23 cellular contexts compared by ENCODE assay signal in the genomic region with DNA sequence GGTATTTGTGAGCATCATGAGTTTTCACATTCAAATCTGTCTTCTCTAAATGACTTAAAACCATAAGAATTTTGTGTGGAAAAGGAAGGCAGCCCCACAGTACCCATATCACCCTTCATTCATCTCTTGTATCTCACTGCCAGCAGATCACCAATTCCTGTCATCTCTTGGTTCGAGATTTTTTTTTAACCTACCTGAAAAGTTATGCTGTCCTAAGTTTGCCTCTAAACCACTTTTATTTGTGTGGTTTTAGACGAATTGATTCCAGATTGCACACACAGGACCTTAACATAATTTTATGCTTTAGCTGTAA. TPM values are rescaled to one million over a fixed set of nuclear protein-coding genes. Genes with fewer than 3 reads are reported as not detected.
"Had no signal": no experiment of that assay in that cellular context is flagged by ENCODE, and none has a peak within 500 bp of the region (broad histone marks: within the 10 kb centered on the region; RNA-seq: fewer than 3 reads in every experiment).

No MANE protein-coding gene starts in this region.

- H3K36me3 ChIP-seq: SJSA1 had no signal

- H3K27me3 ChIP-seq: SJSA1 had no signal

- DNase-seq: KBM-7, MV-4-11, NCI-H1048, NCI-H1105, NCI-H1417, NCI-H146, NCI-H1694 treated with DMSO at 0.1 percent for 48 hours, NCI-H1930, NCI-H2081, NCI-H2107, NCI-H2227 treated with DMSO at 0.1 percent for 48 hours, NCI-H510A, NCI-H524 treated with DMSO at 0.1 percent for 48 hours, NCI-H69, NCI-H774, Right ventricle myocardium superior, RPMI8226, SIG-M5 had no signal

- H3K27ac ChIP-seq: HL-60, SJSA1, SK-N-MC had no signal

- H3K9me3 ChIP-seq: SJSA1 had no signal

- H3K4me1 ChIP-seq: SJSA1 had no signal

- H3K4me3 ChIP-seq: SJSA1, SK-N-MC had no signal

RNA-seq across cellular contexts. Expression of gene ABCG5, which starts 32.0 kb away (rescaled TPM):
- total RNA-seq: LHCN-M2, MCF 10A, Right ventricle myocardium superior, SJSA1 had no signal

RNA-seq across cellular contexts. Expression of gene ABCG8, which starts 32.1 kb away (rescaled TPM):
- total RNA-seq: LHCN-M2, MCF 10A, SJSA1 had no signal
